Comparison of ENCODE assay signal across 24 cellular contexts in the genomic region with DNA sequence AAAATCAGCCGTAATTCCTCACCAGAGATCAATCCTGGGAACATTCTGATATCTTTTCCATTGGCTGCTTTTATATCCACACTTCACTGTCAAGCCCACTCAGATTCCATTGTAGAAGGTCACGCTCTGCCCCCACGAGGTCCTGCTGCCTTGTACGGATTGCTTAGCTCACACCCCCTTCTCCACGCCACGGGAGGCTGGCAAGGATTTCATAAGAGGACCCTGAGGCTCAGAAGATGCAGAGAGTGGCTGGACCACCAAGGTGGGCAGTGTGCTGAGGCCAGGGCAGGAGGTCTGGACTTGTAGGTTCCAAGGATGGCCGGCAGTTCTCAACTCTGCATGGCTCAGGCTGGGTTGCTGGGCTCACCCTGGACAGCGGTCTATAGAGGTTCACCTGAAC. TPM values are rescaled to one million over a fixed set of nuclear protein-coding genes. Genes with fewer than 3 reads are reported as not detected.
DNase-seq lines count a peak whose midpoint lies in the region; ATAC-seq and TF ChIP-seq lines count a peak whose summit lies in the region.
"Had no signal": no experiment of that assay in that cellular context is flagged by ENCODE, and none has a peak within 500 bp of the region (broad histone marks: within the 10 kb centered on the region; RNA-seq: fewer than 3 reads in every experiment).

No MANE protein-coding gene starts in this region.

- H3K27me3 ChIP-seq in gastroesophageal sphincter (no peaks in the 10 kb centered on the region), sigmoid colon (no peaks in the 10 kb centered on the region), right cardiac atrium (ENCODE audit: control insufficient read depth, insufficient read depth) (no peaks in the 10 kb centered on the region)
- H3K27me3 ChIP-seq: ascending aorta, right atrium auricular region, uterus had no signal

- no peak for TF ChIP-seq CTCF in RWPE1 (conservative IDR thresholded peaks at IDR 0.05; ENCODE audit: low read depth)
- TF ChIP-seq CTCF in gastroesophageal sphincter (IDR thresholded peaks at IDR 0.05): no peak
- no peak for TF ChIP-seq CTCF in sigmoid colon (IDR thresholded peaks at IDR 0.05)

- CTCF ChIA-PET in RWPE1 (lab: Yijun Ruan, JAX): no interaction called here
- CTCF ChIA-PET in activated CD4-positive, alpha-beta T cell treated with anti-CD3 and anti-CD28 coated beads, Interleukin-2, amount 10 ng/mL, durations not matched to agents 7 days and 5 days (lab: Charles Lee): interaction anchor here (0.7 to 3.6 kb wide), 3 partner anchors 10 to 51 kb away, joined by 3 to 15 read pairs (median 3); no protein-coding TSS in a partner anchor

- TF ChIP-seq EP300 in gastroesophageal sphincter (IDR thresholded peaks at IDR 0.05) (no peak), sigmoid colon (IDR thresholded peaks at IDR 0.05) (no peak)

- H3K4me1 Mint-ChIP-seq in activated naive CD4-positive, alpha-beta T cell treated with anti-CD3 and anti-CD28 coated beads, Interleukin-2, amount 50 U/mL, for 24 hours: peaks cover 43% of the 10 kb centered on the region
- peaks cover 38% of the 10 kb centered on the region for H3K4me1 Mint-ChIP-seq in activated CD4-positive, alpha-beta T cell treated with anti-CD3 and anti-CD28 coated beads, Interleukin-2, amount 10 ng/mL, durations not matched to agents 7 days and 5 days

- no peak for TF ChIP-seq POLR2A in gastroesophageal sphincter (IDR thresholded peaks at IDR 0.05)
- no peak for TF ChIP-seq POLR2A in sigmoid colon (IDR thresholded peaks at IDR 0.05)

- no peaks in the 10 kb centered on the region for H3K27me3 Mint-ChIP-seq in activated naive CD4-positive, alpha-beta T cell treated with anti-CD3 and anti-CD28 coated beads, Interleukin-2, amount 50 U/mL, for 24 hours
- no peaks in the 10 kb centered on the region for H3K27me3 Mint-ChIP-seq in activated CD4-positive, alpha-beta T cell treated with anti-CD3 and anti-CD28 coated beads, Interleukin-2, amount 10 ng/mL, durations not matched to agents 7 days and 5 days

- no peak overlapping the region for H3K4me3 Mint-ChIP-seq in activated naive CD4-positive, alpha-beta T cell treated with anti-CD3 and anti-CD28 coated beads, Interleukin-2, amount 50 U/mL, for 24 hours
- H3K4me3 Mint-ChIP-seq in activated CD4-positive, alpha-beta T cell treated with anti-CD3 and anti-CD28 coated beads, Interleukin-2, amount 10 ng/mL, durations not matched to agents 7 days and 5 days: no peak overlapping the region

- no peaks in the 10 kb centered on the region for H3K9me3 ChIP-seq in gastroesophageal sphincter
- H3K9me3 ChIP-seq in sigmoid colon: no peaks in the 10 kb centered on the region
- no peaks in the 10 kb centered on the region for H3K9me3 ChIP-seq in right cardiac atrium (ENCODE audit: control insufficient read depth, low read length)
- H3K9me3 ChIP-seq: A549, ascending aorta, mucosa of descending colon, right atrium auricular region, uterus had no signal

- H3K9me3 Mint-ChIP-seq in activated naive CD4-positive, alpha-beta T cell treated with anti-CD3 and anti-CD28 coated beads, Interleukin-2, amount 50 U/mL, for 24 hours: no peaks in the 10 kb centered on the region
- no peaks in the 10 kb centered on the region for H3K9me3 Mint-ChIP-seq in activated CD4-positive, alpha-beta T cell treated with anti-CD3 and anti-CD28 coated beads, Interleukin-2, amount 10 ng/mL, durations not matched to agents 7 days and 5 days

- H3K27ac ChIP-seq in RWPE1 (peak overlapping the region; percentile 91), gastroesophageal sphincter (peak overlapping the region in 3 of 4 donors; percentile 36 to 78 (median 74)), sigmoid colon (peak overlapping the region in 3 of 4 donors; percentile 50 to 72 (median 59)), right cardiac atrium (ENCODE audit: low read length) (no peak overlapping the region)
- H3K27ac ChIP-seq: C4-2B, KMS-11, right atrium auricular region, uterus had no signal

- POLR2A ChIA-PET in RWPE1 (lab: Yijun Ruan, JAX; ENCODE audit: low non-redundant PET): no interaction called here
- POLR2A ChIA-PET in activated CD4-positive, alpha-beta T cell treated with anti-CD3 and anti-CD28 coated beads, Interleukin-2, amount 10 ng/mL, durations not matched to agents 7 days and 5 days (lab: Charles Lee): interaction anchor here (0.6 kb wide), 1 partner anchor 31 kb away, joined by 3 read pairs; no protein-coding TSS in a partner anchor

- ATAC-seq in gastroesophageal sphincter (no peak), HG02571 (IDR thresholded peaks at IDR 0.05; ENCODE audit: unreplicated experiment) (no peak), right cardiac atrium (no peak)
- ATAC-seq: A549, GM12878, left ventricle myocardium superior, mucosa of descending colon, Right ventricle myocardium inferior had no signal

- intact Hi-C loops in sigmoid colon (cut with DNase I) (no loop called here), right cardiac atrium (cut with DNase I) (no loop called here)

- no peak for DNase-seq in activated naive CD4-positive, alpha-beta T cell (lab: John Stamatoyannopoulos, UW)
- no peak for DNase-seq in RWPE1 (ENCODE audit: low spot score)
- no peak for DNase-seq in sigmoid colon
- DNase-seq in activated CD4-positive, alpha-beta T cell treated with anti-CD3 and anti-CD28 coated beads, Interleukin-2, amount 10 ng/mL, durations not matched to agents 7 days and 5 days: no peak
- no peak for DNase-seq in right cardiac atrium
- DNase-seq: activated CD4-positive, alpha-beta T cell treated with anti-CD3 and anti-CD28 coated beads, Interleukin-2, amount 50 U/mL, for 1 hour; activated gamma-delta T cell treated with Interleukin-2 at 50 U/mL for 16 hours; DMS53; left ventricle myocardium superior; mucosa of descending colon; NCI-H1694 treated with DMSO at 0.1 percent for 48 hours; NCI-H774; stimulated activated CD8-positive, alpha-beta memory T cell treated with anti-CD3 and anti-CD28 coated beads, Interleukin-4, amount 100 ng/mL, for 48 hours; uterus had no signal

- peaks cover 0 to 12% of the 10 kb centered on the region in 2 donors for H3K36me3 ChIP-seq in gastroesophageal sphincter
- peaks cover 0 to 3% (median under 1%) of the 10 kb centered on the region in 4 donors for H3K36me3 ChIP-seq in sigmoid colon
- H3K36me3 ChIP-seq: uterus had no signal

- H3K4me1 ChIP-seq in gastroesophageal sphincter: peaks cover 8 to 75% (median 51%) of the 10 kb centered on the region in 3 donors
- H3K4me1 ChIP-seq in sigmoid colon: peaks cover 0 to 74% (median 64%) of the 10 kb centered on the region in 4 donors
- peaks cover 16% of the 10 kb centered on the region for H3K4me1 ChIP-seq in right cardiac atrium (ENCODE audit: control insufficient read depth, insufficient read depth, low read length)

- H3K36me3 Mint-ChIP-seq in activated naive CD4-positive, alpha-beta T cell treated with anti-CD3 and anti-CD28 coated beads, Interleukin-2, amount 50 U/mL, for 24 hours: peaks cover 3% of the 10 kb centered on the region
- H3K36me3 Mint-ChIP-seq in activated CD4-positive, alpha-beta T cell treated with anti-CD3 and anti-CD28 coated beads, Interleukin-2, amount 10 ng/mL, durations not matched to agents 7 days and 5 days (ENCODE audit: low read depth): peaks cover 16% of the 10 kb centered on the region

- H3K27ac Mint-ChIP-seq in activated naive CD4-positive, alpha-beta T cell treated with anti-CD3 and anti-CD28 coated beads, Interleukin-2, amount 50 U/mL, for 24 hours: peak overlapping the region; percentile 84
- H3K27ac Mint-ChIP-seq in activated CD4-positive, alpha-beta T cell treated with anti-CD3 and anti-CD28 coated beads, Interleukin-2, amount 10 ng/mL, durations not matched to agents 7 days and 5 days: no peak overlapping the region

- H3K4me3 ChIP-seq in gastroesophageal sphincter: no peak overlapping the region
- H3K4me3 ChIP-seq in sigmoid colon: no peak overlapping the region
- H3K4me3 ChIP-seq in right cardiac atrium (ENCODE audit: low read length): no peak overlapping the region
- H3K4me3 ChIP-seq: A549, ascending aorta, GM12878, mucosa of descending colon, right atrium auricular region, uterus had no signal

- 45 to 100% methylated on average over 2 to 4 of the region's 8 CpGs for WGBS in gastroesophageal sphincter (ENCODE audit: low coverage in 1 of 2), 2 donors
- WGBS in sigmoid colon, 2 donors: 91 to 92% methylated on average over 8 of the region's 8 CpGs
- WGBS in right cardiac atrium: 72% methylated on average over 8 of the region's 8 CpGs

RNA-seq across cellular contexts. Expression of a gene that starts 39.1 kb away (rescaled TPM):
- total RNA-seq in gastroesophageal sphincter: 10 to 100 TPM in 3 of 4 donors, 1 to 10 TPM in 1; 6.5 to 32.0 (median 26.3) TPM
- total RNA-seq in sigmoid colon: 10 to 100 TPM; 20.1 to 27.8 (median 25.1) TPM
- 10 to 100 TPM in 2 of 3 donors, 1 to 10 TPM in 1; 8.3 to 20.4 (median 13.2) TPM for polyA plus RNA-seq in sigmoid colon
- 1 to 10 TPM; 4.2 to 4.6 TPM for total RNA-seq in activated CD4-positive, alpha-beta T cell treated with anti-CD3 and anti-CD28 coated beads, Interleukin-2, amount 10 ng/mL, durations not matched to agents 7 days and 5 days
- 10 to 100 TPM; 13.4 to 21.1 (median 16.9) TPM for total RNA-seq in right cardiac atrium
- 9.7 TPM for polyA plus RNA-seq in right cardiac atrium
